ENCODE assay signal across 14 cellular contexts in the genomic region with DNA sequence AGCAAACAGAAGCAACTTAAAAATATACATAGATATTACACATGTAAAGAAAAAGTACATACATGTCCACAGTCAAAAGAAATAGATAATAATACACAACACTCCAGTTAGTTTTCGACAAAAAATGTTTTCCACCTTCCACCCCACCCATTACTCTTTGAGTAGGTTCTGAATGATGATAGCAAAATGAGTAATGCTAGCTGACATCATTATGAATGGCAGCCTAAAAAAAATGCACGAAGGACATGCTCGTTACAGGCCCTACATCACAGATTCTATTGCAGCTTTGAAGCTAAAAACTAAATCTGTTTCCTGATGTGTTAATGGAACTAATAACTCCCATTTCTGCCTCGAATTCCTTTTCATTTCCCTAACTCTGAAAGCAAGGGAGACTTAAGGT.
DNase-seq lines count a peak whose midpoint lies in the region; ATAC-seq and TF ChIP-seq lines count a peak whose summit lies in the region.
"Had no signal": no experiment of that assay in that cellular context is flagged by ENCODE, and none has a peak within 500 bp of the region (broad histone marks: within the 10 kb centered on the region; RNA-seq: fewer than 3 reads in every experiment).

No MANE protein-coding gene starts in this region.

- ATAC-seq in HG03460 (IDR thresholded peaks at IDR 0.05; ENCODE audit: unreplicated experiment) = no peak
- ATAC-seq: GM23338 had no signal

- no peak for TF ChIP-seq CTCF in osteoblast (IDR thresholded peaks at IDR 0.05; ENCODE audit: extremely low read depth, low read depth, low read length)

- H3K4me2 ChIP-seq in osteoblast (ENCODE audit: insufficient read depth, low read length) = no peak overlapping the region
- H3K4me2 ChIP-seq: GM23338 had no signal

- DNase-seq in ELR (ENCODE audit: low read depth) (peak; percentile 8), HT1080 (ENCODE audit: low read depth) (peak; percentile 47), RPMI7951 (ENCODE audit: low read depth) (peak; percentile 9), dermis blood vessel endothelial cell (peak; percentile 3), osteoblast (ENCODE audit: insufficient read length, low spot score, missing footprints) (no peak), ACHN (no peak), occipital lobe (lab: John Stamatoyannopoulos, UW) (no peak)
- DNase-seq: BE2C; CD4-positive, alpha-beta memory T cell; DMS79; H7 had no signal

- no peaks in the 10 kb centered on the region for H4K20me1 ChIP-seq in osteoblast (ENCODE audit: insufficient read depth, low read length)

- H3K36me3 ChIP-seq in osteoblast (ENCODE audit: insufficient read depth, low read length) = no peaks in the 10 kb centered on the region
- H3K36me3 ChIP-seq: BE2C had no signal

- no peak overlapping the region for H3K27ac ChIP-seq in osteoblast (ENCODE audit: low read depth, low read length)
- H3K27ac ChIP-seq: C4-2B had no signal

- no peaks in the 10 kb centered on the region for H3K9me3 ChIP-seq in osteoblast (ENCODE audit: low read depth, low read length)
- H3K9me3 ChIP-seq: BE2C had no signal

- H3K4me1 ChIP-seq in osteoblast (ENCODE audit: insufficient read depth, low read length) = no peaks in the 10 kb centered on the region
- H3K4me1 ChIP-seq: BE2C had no signal

- in situ Hi-C loops in ACHN (cut with HindIII; ENCODE audit: low pct_ligation_motif_present, low pct_unique_long_range_greater_than_20kb, low sequenced_read_pairs) = no loop called here

- no peak overlapping the region for H3K4me3 ChIP-seq in osteoblast (ENCODE audit: insufficient read depth, low read length)
- H3K4me3 ChIP-seq: GM23338 had no signal

- no peak overlapping the region for H2AFZ ChIP-seq in osteoblast (ENCODE audit: low read length)
- H2AFZ ChIP-seq: GM23338 had no signal

- no peaks in the 10 kb centered on the region for H3K27me3 ChIP-seq in osteoblast (ENCODE audit: insufficient read depth, low read length)
- H3K27me3 ChIP-seq: BE2C had no signal

- no peaks in the 10 kb centered on the region for H3K79me2 ChIP-seq in osteoblast (ENCODE audit: insufficient read depth, low read length)

Comparison
In these comparisons a context has a peak if more than half of its experiments do, and no peak if none do; other contexts are left out.
1. DNase-seq: peak in ELR (single experiment), HT1080 (single experiment), RPMI7951 (single experiment) and dermis blood vessel endothelial cell (single experiment); none in osteoblast (single experiment), ACHN (single experiment) and occipital lobe (single experiment).